In the genomic region with DNA sequence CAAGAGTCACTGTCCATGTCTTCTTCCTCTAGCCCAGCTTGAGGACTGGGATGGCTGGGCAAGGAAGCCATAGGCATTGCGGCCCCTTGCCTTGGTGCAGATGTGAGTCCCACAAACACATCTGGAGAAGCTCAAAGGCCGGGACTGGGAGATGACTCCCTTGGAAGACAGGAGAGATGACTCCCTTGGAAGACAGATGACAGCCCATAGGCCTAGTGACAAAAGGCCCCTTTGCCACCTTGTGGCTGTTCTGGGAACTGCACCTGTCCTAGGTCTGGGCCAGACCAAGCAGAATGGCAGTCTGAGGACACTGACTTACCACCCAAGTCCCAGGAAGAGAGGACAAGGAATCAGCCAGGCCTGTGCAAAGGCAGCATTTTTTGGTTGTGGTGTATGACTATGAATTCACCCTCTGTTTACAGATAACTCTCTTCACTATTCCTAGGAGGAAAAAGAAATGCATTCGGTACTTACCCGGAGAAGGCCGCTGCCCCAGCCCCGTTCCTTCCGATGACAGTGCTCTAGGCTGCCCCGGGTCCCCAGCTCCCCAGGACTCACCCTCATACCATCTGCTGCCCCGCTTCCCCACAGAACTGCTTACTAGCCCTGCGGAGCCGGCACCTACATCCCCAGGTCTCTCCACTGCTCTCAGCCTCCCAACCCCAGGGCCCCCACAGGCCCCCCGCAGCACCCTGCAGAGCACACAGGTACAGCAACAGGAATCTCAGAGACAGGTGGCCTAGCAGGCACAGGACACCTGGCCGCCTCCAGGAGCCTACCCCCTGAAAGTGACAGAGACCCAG, we compare ENCODE assay signal across 9 cellular contexts. TPM values are rescaled to one million over a fixed set of nuclear protein-coding genes. Genes with fewer than 3 reads are reported as not detected.
A peak's percentile ranks its signal among the peaks of the same experiment; 100 is the strongest.
DNase-seq lines count a peak whose midpoint lies in the region; ATAC-seq, FAIRE-seq and TF ChIP-seq lines count a peak whose summit lies in the region.
"Had no signal": no experiment of that assay in that cellular context is flagged by ENCODE, and none has a peak within 500 bp of the region (broad histone marks: within the 10 kb centered on the region; RNA-seq: fewer than 3 reads in every experiment).

No MANE protein-coding gene starts in this region.

- peak; percentile 19 for FAIRE-seq in H1 (lab: Jason Lieb, UNC)

- no peak overlapping the region for H3K4ac ChIP-seq in H1 (replicated peaks; ENCODE audit: insufficient read length, low read depth, low read length)

- H3K4me3 Mint-ChIP-seq in mesothelial cell of epicardium = no peak overlapping the region

- no peak overlapping the region for H2BK20ac ChIP-seq in H1 (ENCODE audit: low read length)

- H3K14ac ChIP-seq in H1 (ENCODE audit: insufficient read length) = no peak overlapping the region

- H3K36me3 ChIP-seq in H1 (ENCODE audit: control insufficient read depth in 2 of 4, insufficient read depth in 4 of 4, low read length in 3 of 4) = peaks cover 6 to 28% (median 23%) of the 10 kb centered on the region in 4 experiments; a peak in 7 of 8 replicates

- POLR2A ChIA-PET in H1 (lab: Charles Lee; ENCODE audit: partially characterized antibody) = interaction anchor here (0.8 to 3.4 kb wide), 6 partner anchors 13 to 106 kb away, joined by 3 to 18 read pairs (median 4); partner anchors contain the start of gene SKP1

- H3K9me3 Mint-ChIP-seq in mesothelial cell of epicardium = no peaks in the 10 kb centered on the region

- H3K4me3 ChIP-seq in H1 (ENCODE audit: extremely low read depth in 1 of 4, insufficient read depth in 2 of 4, low read depth in 3 of 4, low read length in 4 of 4) = no peak overlapping the region
- H3K4me3 ChIP-seq: BLaER1 had no signal

- no peak overlapping the region for H3K56ac ChIP-seq in H1 (replicated peaks; ENCODE audit: insufficient read length, low read depth, low read length)

- H4K5ac ChIP-seq in H1 (ENCODE audit: insufficient read length, low read depth, low read length) = no peak overlapping the region

- H2BK12ac ChIP-seq in H1 (ENCODE audit: low read depth, low read length) = no peak overlapping the region

- peak overlapping the region; percentile 25 for H3K27ac Mint-ChIP-seq in mesothelial cell of epicardium

- H4K91ac ChIP-seq in H1 (replicated peaks; ENCODE audit: insufficient read length, low read length) = no peak overlapping the region

- H3K79me2 ChIP-seq in H1 (ENCODE audit: control insufficient read depth in 1 of 2, insufficient read depth in 2 of 2, low read length in 2 of 2) = 0 out of 4 replicates have a peak, but pooled peaks cover 0 to 3% of the 10 kb centered on the region in 2 experiments

- H3K18ac ChIP-seq in H1 (ENCODE audit: extremely low read depth, low read length) = no peak overlapping the region

- H3K27me3 ChIP-seq in H1 (replicated peaks in 1 of 4; ENCODE audit: control insufficient read depth in 3 of 4, extremely low read depth in 1 of 4, insufficient read depth in 3 of 4, low read length in 3 of 4) = no peaks in the 10 kb centered on the region
- H3K27me3 ChIP-seq: BLaER1 had no signal

- H2AFZ ChIP-seq in H1 (ENCODE audit: low read length) = no peak overlapping the region

- no peak overlapping the region for H3K9ac ChIP-seq in H1 (replicated peaks in 1 of 4; ENCODE audit: extremely low read depth in 1 of 4, low read depth in 3 of 4, low read length in 3 of 4)
- H3K9ac ChIP-seq: BLaER1 had no signal

- no peak overlapping the region for H3K4me2 ChIP-seq in H1 (ENCODE audit: insufficient read depth in 1 of 2, low read depth in 2 of 2, low read length in 2 of 2)
- H3K4me2 ChIP-seq: BLaER1 had no signal

- H3K79me1 ChIP-seq in H1 (ENCODE audit: low read depth, low read length) = peaks cover 5% of the 10 kb centered on the region; the same call in 1 of the 2 replicates

- H4K20me1 ChIP-seq in H1 (replicated peaks in 1 of 2; ENCODE audit: control insufficient read depth in 1 of 2, insufficient read depth in 2 of 2, low read length in 2 of 2) = peaks cover 14 to 37% of the 10 kb centered on the region in 2 experiments

- TF ChIP-seq RAD21 in H1 (IDR thresholded peaks at IDR 0.05 in 1 of 2, conservative IDR thresholded peaks at IDR 0.05 in 1 of 2; ENCODE audit: low read depth in 2 of 2, low read length in 2 of 2) = peak; percentile 62 to 77

- no peak overlapping the region for H4K8ac ChIP-seq in H1 (ENCODE audit: extremely low read depth, insufficient read depth, low read length)

- H3K27ac ChIP-seq in H1 (ENCODE audit: low read depth, low read length) = no peak overlapping the region
- H3K27ac ChIP-seq: BLaER1 had no signal

- H3K9me3 ChIP-seq in H1 (ENCODE audit: insufficient read depth in 2 of 2, low read depth in 1 of 2, low read length in 1 of 2) = no peaks in the 10 kb centered on the region
- H3K9me3 ChIP-seq: BLaER1 had no signal

- H3K4me1 Mint-ChIP-seq in mesothelial cell of epicardium = peaks cover 14% of the 10 kb centered on the region

- CTCF ChIA-PET in H1 (lab: Charles Lee; ENCODE audit: partially characterized antibody) = interaction anchor here (0.5 to 24.3 kb wide), 35 partner anchors 8 to 947 kb away, joined by 3 to 629 read pairs (median 3); no protein-coding TSS in a partner anchor

- no peak overlapping the region for H2BK15ac ChIP-seq in H1 (ENCODE audit: low read length)

- TF ChIP-seq CTCF in H1 (IDR thresholded peaks at IDR 0.05; ENCODE audit: control extremely low read depth in 1 of 3, insufficient read depth in 1 of 3, low read depth in 1 of 3, low read length in 3 of 3) (peak in 2 of 3 experiments; percentile 95 to 99; a peak in 3 of 4 replicates), mesothelial cell of epicardium (IDR thresholded peaks at IDR 0.05; ENCODE audit: unreplicated experiment) (peak; percentile 98)

- H3K36me3 Mint-ChIP-seq in mesothelial cell of epicardium = peaks cover 10% of the 10 kb centered on the region

- no peak overlapping the region for H2AK5ac ChIP-seq in H1 (ENCODE audit: low read depth, low read length)

- DNase-seq in NCI-H1436 (lab: John Stamatoyannopoulos, UW) (peak; percentile 23), NCI-H1436 treated with DMSO at 0.1 percent for 48 hours (lab: John Stamatoyannopoulos, UW) (no peak), NOMO-1 (lab: John Stamatoyannopoulos, UW; ENCODE audit: unreplicated experiment in 2 of 2) (peak; percentile 53 to 64), H1 (ENCODE audit: low read depth in 1 of 2, low spot score in 2 of 2) (peak; percentile 53 to 94), mesothelial cell of epicardium (ENCODE audit: low spot score in 2 of 2, unreplicated experiment in 2 of 2) (peak in 1 of 2 experiments; percentile 85)
- DNase-seq in activated CD8-positive, alpha-beta memory T cell treated with anti-CD3 and anti-CD28 coated beads for 4 hours (ENCODE audit: low read depth in 2 of 2) = peak; percentile 56 to 67
- DNase-seq in stimulated activated CD8-positive, alpha-beta memory T cell treated with anti-CD3 and anti-CD28 coated beads, Interleukin-4, amount 100 ng/mL, for 24 hours (ENCODE audit: low read depth) = peak; percentile 68

- no peaks in the 10 kb centered on the region for H3K27me3 Mint-ChIP-seq in mesothelial cell of epicardium (ENCODE audit: low read depth)

- TF ChIP-seq EP300 in H1 (IDR thresholded peaks at IDR 0.05; ENCODE audit: borderline replicate concordance in 1 of 2, low read depth in 2 of 2, low read length in 2 of 2) = no peak

- no peaks in the 10 kb centered on the region for H3K4me1 ChIP-seq in H1 (replicated peaks in 1 of 4; ENCODE audit: control insufficient read depth in 3 of 4, insufficient read depth in 4 of 4, low read length in 3 of 4)

- H2BK120ac ChIP-seq in H1 (replicated peaks; ENCODE audit: low read depth, low read length) = no peak overlapping the region

- no peak overlapping the region for H3K23ac ChIP-seq in H1 (ENCODE audit: insufficient read length)

- WGBS in H1 (ENCODE audit: extremely low coverage in 1 of 2, insufficient coverage in 1 of 2, insufficient read length in 1 of 2, insufficient replicate concordance in 2 of 2, low coverage in 1 of 2, low lambda C conversion rate in 2 of 2, missing lambda C conversion rate in 1 of 2), 2 experiments = 79% methylated on average over 7 of the region's 13 CpGs; no CpG with 5 or more reads in 1 of the 2 experiments

- no peaks in the 10 kb centered on the region for H3K23me2 ChIP-seq in H1 (ENCODE audit: low read depth, low read length)

- TF ChIP-seq POLR2A in H1 (IDR thresholded peaks at IDR 0.05; ENCODE audit: control extremely low read depth in 1 of 2, low read depth in 2 of 2, low read length in 2 of 2) = no peak

- peak; percentile 68 for ATAC-seq in HG03066 (IDR thresholded peaks at IDR 0.05; ENCODE audit: low read depth, unreplicated experiment)

- no peak overlapping the region for H2BK5ac ChIP-seq in H1 (ENCODE audit: low read depth, low read length)

TF ChIP-seq in H1, 55 proteins besides CTCF, POLR2A, EP300 and RAD21:
- TF ChIP-seq CREB1 (IDR thresholded peaks at IDR 0.05) (peak; percentile 29; the same call in 1 of the 2 replicates), POLR2AphosphoS5 (IDR thresholded peaks at IDR 0.05; ENCODE audit: low read depth, low read length) (peak; percentile 12; the same call in 1 of the 2 replicates), YY1 (IDR thresholded peaks at IDR 0.05; ENCODE audit: low read depth, low read length) (0 out of 2 replicates have a peak, but pooled peaks have one; percentile 17), KDM5A (IDR thresholded peaks at IDR 0.05; ENCODE audit: low read length) (no peak)

RNA-seq across cellular contexts. Expression of gene SKP1, which starts 30.8 kb away (rescaled TPM):
- 326 and 332 TPM in 2 replicates for total RNA-seq in H1 (2021; fragmentation: NEBNext Ultra II Directional; extraction: Animal tissue kit (Norgen Biotek cat#: 25700))
- 86.4 and 163 TPM in 2 replicates for polyA plus RNA-seq in H1 (2011; rRNA removed)
- polyA plus RNA-seq in H1 (2011; cell fraction: cytosol; rRNA removed) = 268 TPM
- polyA plus RNA-seq in H1 (2011; cell fraction: nucleus; rRNA removed) = 62.2 TPM
- polyA plus RNA-seq in H1 (2012, experiment 1 of 2) = 368 to 573 TPM (median 403 TPM) in 4 replicates
- polyA plus RNA-seq in H1 (2012, experiment 2 of 2) = 106 TPM
- polyA plus RNA-seq in H1 (2013, experiment 1 of 2) = 502 TPM
- 505 TPM for polyA plus RNA-seq in H1 (2013, experiment 2 of 2)
- 126 and 158 TPM in 2 replicates for polyA minus RNA-seq in H1 (2011; rRNA and poly(A)+ RNA removed)
- 107 TPM for polyA minus RNA-seq in H1 (2011; cell fraction: cytosol; rRNA and poly(A)+ RNA removed)
- polyA minus RNA-seq in H1 (2011; cell fraction: nucleus; rRNA and poly(A)+ RNA removed) = 64.5 TPM
- 342 to 352 TPM (median 344 TPM) in 3 replicates for total RNA-seq in mesothelial cell of epicardium

RNA-seq across cellular contexts. Expression of gene TCF7, which starts 31.5 kb away (rescaled TPM):
- total RNA-seq in H1 (2021; fragmentation: NEBNext Ultra II Directional; extraction: Animal tissue kit (Norgen Biotek cat#: 25700)) = 6.8 and 8.5 TPM in 2 replicates
- polyA plus RNA-seq in H1 (2011; rRNA removed) = 4.7 and 5.7 TPM in 2 replicates
- 4.2 TPM for polyA plus RNA-seq in H1 (2011; cell fraction: cytosol; rRNA removed)
- 10.6 TPM for polyA plus RNA-seq in H1 (2011; cell fraction: nucleus; rRNA removed)
- polyA plus RNA-seq in H1 (2012, experiment 1 of 2) = 6.8 to 10.4 TPM (median 8.2 TPM) in 4 replicates
- 4.8 TPM for polyA plus RNA-seq in H1 (2012, experiment 2 of 2)
- polyA plus RNA-seq in H1 (2013, experiment 1 of 2) = 6.7 TPM
- 7.1 TPM for polyA plus RNA-seq in H1 (2013, experiment 2 of 2)
- polyA minus RNA-seq in H1 (2011; rRNA and poly(A)+ RNA removed) = 8.4 and 9.1 TPM in 2 replicates
- polyA minus RNA-seq in H1 (2011; cell fraction: cytosol; rRNA and poly(A)+ RNA removed) = 8.4 TPM
- 21.1 TPM for polyA minus RNA-seq in H1 (2011; cell fraction: nucleus; rRNA and poly(A)+ RNA removed)
- total RNA-seq in mesothelial cell of epicardium = 7.5 to 9.0 TPM (median 8.0 TPM) in 3 replicates
